Comparison of ENCODE assay signal across 1 cellular context in the genomic region with DNA sequence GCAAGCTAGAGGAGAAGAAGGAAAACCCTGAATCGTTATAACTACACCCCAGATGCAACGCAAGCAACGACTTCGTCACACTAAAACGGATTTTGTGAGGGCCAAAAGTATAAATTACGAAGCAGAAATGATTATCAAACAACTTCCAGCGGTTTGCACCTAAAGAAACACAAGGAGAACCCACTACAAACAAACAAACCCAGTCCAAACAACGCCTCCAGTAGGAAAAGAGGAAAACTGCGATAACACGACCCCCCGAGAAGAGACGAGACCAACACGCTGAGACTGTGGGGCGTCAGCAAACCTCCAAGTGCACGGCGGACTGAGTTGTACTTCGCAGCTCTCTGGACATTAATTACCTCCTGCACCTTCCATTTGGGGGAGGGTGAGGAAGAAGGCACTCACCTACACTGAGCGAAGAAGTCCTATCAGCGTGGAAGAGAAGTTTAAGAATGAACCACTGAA.
TF ChIP-seq lines count a peak whose summit lies in the region.

A gene (plus strand): TSS at position 51 of the 465 bp plus-strand sequence. CDS start 879 bp downstream, outside the sequence.

TF ChIP-seq in GM23338, 12 proteins besides CTCF, POLR2A, EP300 and RAD21 (continued from another document):
- TF ChIP-seq, protein P1, sequence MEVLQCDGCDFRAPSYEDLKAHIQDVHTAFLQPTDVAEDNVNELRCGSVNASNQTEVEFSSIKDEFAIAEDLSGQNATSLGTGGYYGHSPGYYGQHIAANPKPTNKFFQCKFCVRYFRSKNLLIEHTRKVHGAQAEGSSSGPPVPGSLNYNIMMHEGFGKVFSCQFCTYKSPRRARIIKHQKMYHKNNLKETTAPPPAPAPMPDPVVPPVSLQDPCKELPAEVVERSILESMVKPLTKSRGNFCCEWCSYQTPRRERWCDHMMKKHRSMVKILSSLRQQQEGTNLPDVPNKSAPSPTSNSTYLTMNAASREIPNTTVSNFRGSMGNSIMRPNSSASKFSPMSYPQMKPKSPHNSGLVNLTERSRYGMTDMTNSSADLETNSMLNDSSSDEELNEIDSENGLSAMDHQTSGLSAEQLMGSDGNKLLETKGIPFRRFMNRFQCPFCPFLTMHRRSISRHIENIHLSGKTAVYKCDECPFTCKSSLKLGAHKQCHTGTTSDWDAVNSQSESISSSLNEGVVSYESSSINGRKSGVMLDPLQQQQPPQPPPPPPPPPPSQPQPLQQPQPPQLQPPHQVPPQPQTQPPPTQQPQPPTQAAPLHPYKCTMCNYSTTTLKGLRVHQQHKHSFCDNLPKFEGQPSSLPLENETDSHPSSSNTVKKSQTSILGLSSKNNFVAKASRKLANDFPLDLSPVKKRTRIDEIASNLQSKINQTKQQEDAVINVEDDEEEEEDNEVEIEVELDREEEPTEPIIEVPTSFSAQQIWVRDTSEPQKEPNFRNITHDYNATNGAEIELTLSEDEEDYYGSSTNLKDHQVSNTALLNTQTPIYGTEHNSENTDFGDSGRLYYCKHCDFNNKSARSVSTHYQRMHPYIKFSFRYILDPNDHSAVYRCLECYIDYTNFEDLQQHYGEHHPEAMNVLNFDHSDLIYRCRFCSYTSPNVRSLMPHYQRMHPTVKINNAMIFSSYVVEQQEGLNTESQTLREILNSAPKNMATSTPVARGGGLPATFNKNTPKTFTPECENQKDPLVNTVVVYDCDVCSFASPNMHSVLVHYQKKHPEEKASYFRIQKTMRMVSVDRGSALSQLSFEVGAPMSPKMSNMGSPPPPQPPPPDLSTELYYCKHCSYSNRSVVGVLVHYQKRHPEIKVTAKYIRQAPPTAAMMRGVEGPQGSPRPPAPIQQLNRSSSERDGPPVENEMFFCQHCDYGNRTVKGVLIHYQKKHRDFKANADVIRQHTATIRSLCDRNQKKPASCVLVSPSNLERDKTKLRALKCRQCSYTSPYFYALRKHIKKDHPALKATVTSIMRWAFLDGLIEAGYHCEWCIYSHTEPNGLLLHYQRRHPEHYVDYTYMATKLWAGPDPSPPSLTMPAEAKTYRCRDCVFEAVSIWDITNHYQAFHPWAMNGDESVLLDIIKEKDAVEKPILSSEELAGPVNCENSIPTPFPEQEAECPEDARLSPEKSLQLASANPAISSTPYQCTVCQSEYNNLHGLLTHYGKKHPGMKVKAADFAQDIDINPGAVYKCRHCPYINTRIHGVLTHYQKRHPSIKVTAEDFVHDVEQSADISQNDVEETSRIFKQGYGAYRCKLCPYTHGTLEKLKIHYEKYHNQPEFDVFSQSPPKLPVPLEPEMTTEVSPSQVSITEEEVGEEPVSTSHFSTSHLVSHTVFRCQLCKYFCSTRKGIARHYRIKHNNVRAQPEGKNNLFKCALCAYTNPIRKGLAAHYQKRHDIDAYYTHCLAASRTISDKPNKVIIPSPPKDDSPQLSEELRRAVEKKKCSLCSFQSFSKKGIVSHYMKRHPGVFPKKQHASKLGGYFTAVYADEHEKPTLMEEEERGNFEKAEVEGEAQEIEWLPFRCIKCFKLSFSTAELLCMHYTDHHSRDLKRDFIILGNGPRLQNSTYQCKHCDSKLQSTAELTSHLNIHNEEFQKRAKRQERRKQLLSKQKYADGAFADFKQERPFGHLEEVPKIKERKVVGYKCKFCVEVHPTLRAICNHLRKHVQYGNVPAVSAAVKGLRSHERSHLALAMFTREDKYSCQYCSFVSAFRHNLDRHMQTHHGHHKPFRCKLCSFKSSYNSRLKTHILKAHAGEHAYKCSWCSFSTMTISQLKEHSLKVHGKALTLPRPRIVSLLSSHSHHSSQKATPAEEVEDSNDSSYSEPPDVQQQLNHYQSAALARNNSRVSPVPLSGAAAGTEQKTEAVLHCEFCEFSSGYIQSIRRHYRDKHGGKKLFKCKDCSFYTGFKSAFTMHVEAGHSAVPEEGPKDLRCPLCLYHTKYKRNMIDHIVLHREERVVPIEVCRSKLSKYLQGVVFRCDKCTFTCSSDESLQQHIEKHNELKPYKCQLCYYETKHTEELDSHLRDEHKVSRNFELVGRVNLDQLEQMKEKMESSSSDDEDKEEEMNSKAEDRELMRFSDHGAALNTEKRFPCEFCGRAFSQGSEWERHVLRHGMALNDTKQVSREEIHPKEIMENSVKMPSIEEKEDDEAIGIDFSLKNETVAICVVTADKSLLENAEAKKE (CRISPR knock-in tag; IDR thresholded peaks at IDR 0.05): no peak
- TF ChIP-seq ZNF331 (CRISPR knock-in tag; IDR thresholded peaks at IDR 0.05; ENCODE audit: low read depth) (no peak), JUNB (IDR thresholded peaks at IDR 0.05; ENCODE audit: unreplicated experiment) (no peak), NANOG (IDR thresholded peaks at IDR 0.05; ENCODE audit: borderline replicate concordance) (no peak), POLR2AphosphoS5 (IDR thresholded peaks at IDR 0.05; ENCODE audit: low read depth) (no peak)
- TF ChIP-seq, protein P2, sequence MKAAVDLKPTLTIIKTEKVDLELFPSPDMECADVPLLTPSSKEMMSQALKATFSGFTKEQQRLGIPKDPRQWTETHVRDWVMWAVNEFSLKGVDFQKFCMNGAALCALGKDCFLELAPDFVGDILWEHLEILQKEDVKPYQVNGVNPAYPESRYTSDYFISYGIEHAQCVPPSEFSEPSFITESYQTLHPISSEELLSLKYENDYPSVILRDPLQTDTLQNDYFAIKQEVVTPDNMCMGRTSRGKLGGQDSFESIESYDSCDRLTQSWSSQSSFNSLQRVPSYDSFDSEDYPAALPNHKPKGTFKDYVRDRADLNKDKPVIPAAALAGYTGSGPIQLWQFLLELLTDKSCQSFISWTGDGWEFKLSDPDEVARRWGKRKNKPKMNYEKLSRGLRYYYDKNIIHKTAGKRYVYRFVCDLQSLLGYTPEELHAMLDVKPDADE (IDR thresholded peaks at IDR 0.05): no peak
- TF ChIP-seq, protein P3, sequence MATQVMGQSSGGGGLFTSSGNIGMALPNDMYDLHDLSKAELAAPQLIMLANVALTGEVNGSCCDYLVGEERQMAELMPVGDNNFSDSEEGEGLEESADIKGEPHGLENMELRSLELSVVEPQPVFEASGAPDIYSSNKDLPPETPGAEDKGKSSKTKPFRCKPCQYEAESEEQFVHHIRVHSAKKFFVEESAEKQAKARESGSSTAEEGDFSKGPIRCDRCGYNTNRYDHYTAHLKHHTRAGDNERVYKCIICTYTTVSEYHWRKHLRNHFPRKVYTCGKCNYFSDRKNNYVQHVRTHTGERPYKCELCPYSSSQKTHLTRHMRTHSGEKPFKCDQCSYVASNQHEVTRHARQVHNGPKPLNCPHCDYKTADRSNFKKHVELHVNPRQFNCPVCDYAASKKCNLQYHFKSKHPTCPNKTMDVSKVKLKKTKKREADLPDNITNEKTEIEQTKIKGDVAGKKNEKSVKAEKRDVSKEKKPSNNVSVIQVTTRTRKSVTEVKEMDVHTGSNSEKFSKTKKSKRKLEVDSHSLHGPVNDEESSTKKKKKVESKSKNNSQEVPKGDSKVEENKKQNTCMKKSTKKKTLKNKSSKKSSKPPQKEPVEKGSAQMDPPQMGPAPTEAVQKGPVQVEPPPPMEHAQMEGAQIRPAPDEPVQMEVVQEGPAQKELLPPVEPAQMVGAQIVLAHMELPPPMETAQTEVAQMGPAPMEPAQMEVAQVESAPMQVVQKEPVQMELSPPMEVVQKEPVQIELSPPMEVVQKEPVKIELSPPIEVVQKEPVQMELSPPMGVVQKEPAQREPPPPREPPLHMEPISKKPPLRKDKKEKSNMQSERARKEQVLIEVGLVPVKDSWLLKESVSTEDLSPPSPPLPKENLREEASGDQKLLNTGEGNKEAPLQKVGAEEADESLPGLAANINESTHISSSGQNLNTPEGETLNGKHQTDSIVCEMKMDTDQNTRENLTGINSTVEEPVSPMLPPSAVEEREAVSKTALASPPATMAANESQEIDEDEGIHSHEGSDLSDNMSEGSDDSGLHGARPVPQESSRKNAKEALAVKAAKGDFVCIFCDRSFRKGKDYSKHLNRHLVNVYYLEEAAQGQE (IDR thresholded peaks at IDR 0.05; ENCODE audit: unreplicated experiment): no peak
